ENCODE assay signal across 8 cellular contexts in genomic region chr2:74778381-74779371, GRCh38. TPM values are rescaled to one million over a fixed set of nuclear protein-coding genes. Genes with fewer than 3 reads are reported as not detected.
DNase-seq lines count a peak whose midpoint lies in the region; ATAC-seq lines count a peak whose summit lies in the region.

No MANE protein-coding gene starts in this region.

- in situ Hi-C loops in Caki2 (cut with HindIII; ENCODE audit: low pct_unique_long_range_greater_than_20kb, low sequenced_read_pairs) (no loop called here), KBM-7 (cut with MboI; ENCODE audit: low pct_unique_long_range_greater_than_20kb, low sequenced_read_pairs) (no loop called here)

- peak; percentile 83 for DNase-seq in Caki2 (ENCODE audit: low read depth)
- peak; percentile 29 for DNase-seq in KBM-7
- peak; percentile 53 for DNase-seq in RPMI8226
- peak; percentile 75 for DNase-seq in iPS-NIHi11 (ENCODE audit: low spot score)
- no peak for DNase-seq in SIG-M5 treated with dmso at 0.1 percent for 504 hours (lab: John Stamatoyannopoulos, UW; ENCODE audit: unreplicated experiment)
- no peak for DNase-seq in HuH-7.5 (ENCODE audit: low spot score)
- DNase-seq in SKM-1 (lab: John Stamatoyannopoulos, UW; ENCODE audit: unreplicated experiment) = no peak

- no peak for ATAC-seq in HG03045 (IDR thresholded peaks at IDR 0.05; ENCODE audit: unreplicated experiment)

RNA-seq across cellular contexts. Expression of gene HK2, which starts 55.3 kb away (rescaled TPM):
- 37.4 and 45.6 TPM in 2 replicates for total RNA-seq in Caki2 (2014; rRNA removed; shearing (Covaris generic); ENCODE audit: low replicate concordance)

Comparison
In these comparisons a context has a peak if more than half of its experiments do, and no peak if none do; other contexts are left out.
1. DNase-seq: peak in Caki2 (single experiment), KBM-7 (single experiment), RPMI8226 (single experiment) and iPS-NIHi11 (single experiment); none in SIG-M5 treated with dmso at 0.1 percent for 504 hours (single experiment), HuH-7.5 (single experiment) and SKM-1 (single experiment).